In genomic region chr1:145425436-145426029, GRCh38 we compare ENCODE assay signal across 1 cellular context.
A peak's percentile ranks its signal among the peaks of the same experiment; 100 is the strongest.
TF ChIP-seq lines count a peak whose summit lies in the region.

TSS of gene NBPF20 (minus strand) at chr1:145425603. CDS start at chr1:145405272, 20,331 bp downstream.

TF ChIP-seq in K562, 482 proteins besides CTCF, POLR2A, EP300 and RAD21 (continued from another document and continues in another):
- no peak for TF ChIP-seq ZFP1 (CRISPR knock-in tag; IDR thresholded peaks at IDR 0.05)
- no peak for TF ChIP-seq CEBPB (tag; IDR thresholded peaks at IDR 0.05)
- TF ChIP-seq ZC3H8 (IDR thresholded peaks at IDR 0.05), result no peak
- TF ChIP-seq NBN (IDR thresholded peaks at IDR 0.05; ENCODE audit: low read depth), result no peak
- no peak for TF ChIP-seq KDM4B (IDR thresholded peaks at IDR 0.05; ENCODE audit: borderline replicate concordance in 2 of 2, low read depth in 1 of 2)
- TF ChIP-seq SNAPC5 (CRISPR knock-in tag; IDR thresholded peaks at IDR 0.05), result no peak
- no peak for TF ChIP-seq CBX2 (IDR thresholded peaks at IDR 0.05; ENCODE audit: insufficient read depth, low read length, poor library complexity, severe bottlenecking)
- TF ChIP-seq, protein P1, sequence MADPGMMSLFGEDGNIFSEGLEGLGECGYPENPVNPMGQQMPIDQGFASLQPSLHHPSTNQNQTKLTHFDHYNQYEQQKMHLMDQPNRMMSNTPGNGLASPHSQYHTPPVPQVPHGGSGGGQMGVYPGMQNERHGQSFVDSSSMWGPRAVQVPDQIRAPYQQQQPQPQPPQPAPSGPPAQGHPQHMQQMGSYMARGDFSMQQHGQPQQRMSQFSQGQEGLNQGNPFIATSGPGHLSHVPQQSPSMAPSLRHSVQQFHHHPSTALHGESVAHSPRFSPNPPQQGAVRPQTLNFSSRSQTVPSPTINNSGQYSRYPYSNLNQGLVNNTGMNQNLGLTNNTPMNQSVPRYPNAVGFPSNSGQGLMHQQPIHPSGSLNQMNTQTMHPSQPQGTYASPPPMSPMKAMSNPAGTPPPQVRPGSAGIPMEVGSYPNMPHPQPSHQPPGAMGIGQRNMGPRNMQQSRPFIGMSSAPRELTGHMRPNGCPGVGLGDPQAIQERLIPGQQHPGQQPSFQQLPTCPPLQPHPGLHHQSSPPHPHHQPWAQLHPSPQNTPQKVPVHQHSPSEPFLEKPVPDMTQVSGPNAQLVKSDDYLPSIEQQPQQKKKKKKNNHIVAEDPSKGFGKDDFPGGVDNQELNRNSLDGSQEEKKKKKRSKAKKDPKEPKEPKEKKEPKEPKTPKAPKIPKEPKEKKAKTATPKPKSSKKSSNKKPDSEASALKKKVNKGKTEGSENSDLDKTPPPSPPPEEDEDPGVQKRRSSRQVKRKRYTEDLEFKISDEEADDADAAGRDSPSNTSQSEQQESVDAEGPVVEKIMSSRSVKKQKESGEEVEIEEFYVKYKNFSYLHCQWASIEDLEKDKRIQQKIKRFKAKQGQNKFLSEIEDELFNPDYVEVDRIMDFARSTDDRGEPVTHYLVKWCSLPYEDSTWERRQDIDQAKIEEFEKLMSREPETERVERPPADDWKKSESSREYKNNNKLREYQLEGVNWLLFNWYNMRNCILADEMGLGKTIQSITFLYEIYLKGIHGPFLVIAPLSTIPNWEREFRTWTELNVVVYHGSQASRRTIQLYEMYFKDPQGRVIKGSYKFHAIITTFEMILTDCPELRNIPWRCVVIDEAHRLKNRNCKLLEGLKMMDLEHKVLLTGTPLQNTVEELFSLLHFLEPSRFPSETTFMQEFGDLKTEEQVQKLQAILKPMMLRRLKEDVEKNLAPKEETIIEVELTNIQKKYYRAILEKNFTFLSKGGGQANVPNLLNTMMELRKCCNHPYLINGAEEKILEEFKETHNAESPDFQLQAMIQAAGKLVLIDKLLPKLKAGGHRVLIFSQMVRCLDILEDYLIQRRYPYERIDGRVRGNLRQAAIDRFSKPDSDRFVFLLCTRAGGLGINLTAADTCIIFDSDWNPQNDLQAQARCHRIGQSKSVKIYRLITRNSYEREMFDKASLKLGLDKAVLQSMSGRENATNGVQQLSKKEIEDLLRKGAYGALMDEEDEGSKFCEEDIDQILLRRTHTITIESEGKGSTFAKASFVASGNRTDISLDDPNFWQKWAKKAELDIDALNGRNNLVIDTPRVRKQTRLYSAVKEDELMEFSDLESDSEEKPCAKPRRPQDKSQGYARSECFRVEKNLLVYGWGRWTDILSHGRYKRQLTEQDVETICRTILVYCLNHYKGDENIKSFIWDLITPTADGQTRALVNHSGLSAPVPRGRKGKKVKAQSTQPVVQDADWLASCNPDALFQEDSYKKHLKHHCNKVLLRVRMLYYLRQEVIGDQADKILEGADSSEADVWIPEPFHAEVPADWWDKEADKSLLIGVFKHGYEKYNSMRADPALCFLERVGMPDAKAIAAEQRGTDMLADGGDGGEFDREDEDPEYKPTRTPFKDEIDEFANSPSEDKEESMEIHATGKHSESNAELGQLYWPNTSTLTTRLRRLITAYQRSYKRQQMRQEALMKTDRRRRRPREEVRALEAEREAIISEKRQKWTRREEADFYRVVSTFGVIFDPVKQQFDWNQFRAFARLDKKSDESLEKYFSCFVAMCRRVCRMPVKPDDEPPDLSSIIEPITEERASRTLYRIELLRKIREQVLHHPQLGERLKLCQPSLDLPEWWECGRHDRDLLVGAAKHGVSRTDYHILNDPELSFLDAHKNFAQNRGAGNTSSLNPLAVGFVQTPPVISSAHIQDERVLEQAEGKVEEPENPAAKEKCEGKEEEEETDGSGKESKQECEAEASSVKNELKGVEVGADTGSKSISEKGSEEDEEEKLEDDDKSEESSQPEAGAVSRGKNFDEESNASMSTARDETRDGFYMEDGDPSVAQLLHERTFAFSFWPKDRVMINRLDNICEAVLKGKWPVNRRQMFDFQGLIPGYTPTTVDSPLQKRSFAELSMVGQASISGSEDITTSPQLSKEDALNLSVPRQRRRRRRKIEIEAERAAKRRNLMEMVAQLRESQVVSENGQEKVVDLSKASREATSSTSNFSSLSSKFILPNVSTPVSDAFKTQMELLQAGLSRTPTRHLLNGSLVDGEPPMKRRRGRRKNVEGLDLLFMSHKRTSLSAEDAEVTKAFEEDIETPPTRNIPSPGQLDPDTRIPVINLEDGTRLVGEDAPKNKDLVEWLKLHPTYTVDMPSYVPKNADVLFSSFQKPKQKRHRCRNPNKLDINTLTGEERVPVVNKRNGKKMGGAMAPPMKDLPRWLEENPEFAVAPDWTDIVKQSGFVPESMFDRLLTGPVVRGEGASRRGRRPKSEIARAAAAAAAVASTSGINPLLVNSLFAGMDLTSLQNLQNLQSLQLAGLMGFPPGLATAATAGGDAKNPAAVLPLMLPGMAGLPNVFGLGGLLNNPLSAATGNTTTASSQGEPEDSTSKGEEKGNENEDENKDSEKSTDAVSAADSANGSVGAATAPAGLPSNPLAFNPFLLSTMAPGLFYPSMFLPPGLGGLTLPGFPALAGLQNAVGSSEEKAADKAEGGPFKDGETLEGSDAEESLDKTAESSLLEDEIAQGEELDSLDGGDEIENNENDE (IDR thresholded peaks at IDR 0.05; ENCODE audit: low read depth, low read length), result no peak
- no peak for TF ChIP-seq ZNF717 (CRISPR knock-in tag; IDR thresholded peaks at IDR 0.05)
- TF ChIP-seq RBFOX2 (IDR thresholded peaks at IDR 0.05; ENCODE audit: low read depth, low read length), result peak; percentile 64
- TF ChIP-seq PHF20 (IDR thresholded peaks at IDR 0.05; ENCODE audit: partially characterized antibody), result peak; percentile 32
- no peak for TF ChIP-seq ZNF696 (CRISPR knock-in tag; conservative IDR thresholded peaks at IDR 0.05)
- TF ChIP-seq, protein P2, sequence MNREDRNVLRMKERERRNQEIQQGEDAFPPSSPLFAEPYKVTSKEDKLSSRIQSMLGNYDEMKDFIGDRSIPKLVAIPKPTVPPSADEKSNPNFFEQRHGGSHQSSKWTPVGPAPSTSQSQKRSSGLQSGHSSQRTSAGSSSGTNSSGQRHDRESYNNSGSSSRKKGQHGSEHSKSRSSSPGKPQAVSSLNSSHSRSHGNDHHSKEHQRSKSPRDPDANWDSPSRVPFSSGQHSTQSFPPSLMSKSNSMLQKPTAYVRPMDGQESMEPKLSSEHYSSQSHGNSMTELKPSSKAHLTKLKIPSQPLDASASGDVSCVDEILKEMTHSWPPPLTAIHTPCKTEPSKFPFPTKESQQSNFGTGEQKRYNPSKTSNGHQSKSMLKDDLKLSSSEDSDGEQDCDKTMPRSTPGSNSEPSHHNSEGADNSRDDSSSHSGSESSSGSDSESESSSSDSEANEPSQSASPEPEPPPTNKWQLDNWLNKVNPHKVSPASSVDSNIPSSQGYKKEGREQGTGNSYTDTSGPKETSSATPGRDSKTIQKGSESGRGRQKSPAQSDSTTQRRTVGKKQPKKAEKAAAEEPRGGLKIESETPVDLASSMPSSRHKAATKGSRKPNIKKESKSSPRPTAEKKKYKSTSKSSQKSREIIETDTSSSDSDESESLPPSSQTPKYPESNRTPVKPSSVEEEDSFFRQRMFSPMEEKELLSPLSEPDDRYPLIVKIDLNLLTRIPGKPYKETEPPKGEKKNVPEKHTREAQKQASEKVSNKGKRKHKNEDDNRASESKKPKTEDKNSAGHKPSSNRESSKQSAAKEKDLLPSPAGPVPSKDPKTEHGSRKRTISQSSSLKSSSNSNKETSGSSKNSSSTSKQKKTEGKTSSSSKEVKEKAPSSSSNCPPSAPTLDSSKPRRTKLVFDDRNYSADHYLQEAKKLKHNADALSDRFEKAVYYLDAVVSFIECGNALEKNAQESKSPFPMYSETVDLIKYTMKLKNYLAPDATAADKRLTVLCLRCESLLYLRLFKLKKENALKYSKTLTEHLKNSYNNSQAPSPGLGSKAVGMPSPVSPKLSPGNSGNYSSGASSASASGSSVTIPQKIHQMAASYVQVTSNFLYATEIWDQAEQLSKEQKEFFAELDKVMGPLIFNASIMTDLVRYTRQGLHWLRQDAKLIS (CRISPR knock-in tag; IDR thresholded peaks at IDR 0.05), result no peak
- TF ChIP-seq HMGN3 (IDR thresholded peaks at IDR 0.05; ENCODE audit: borderline replicate concordance, extremely low read depth, insufficient read length, low read depth, low read length), result peak; percentile 21
- no peak for TF ChIP-seq NR4A1 (CRISPR knock-in tag; IDR thresholded peaks at IDR 0.05)
- TF ChIP-seq NR4A1 (tag; IDR thresholded peaks at IDR 0.05), result no peak
- TF ChIP-seq RAD51 (IDR thresholded peaks at IDR 0.05; ENCODE audit: borderline replicate concordance, low read depth), result 0 out of 2 replicates have a peak, but pooled peaks have one; percentile 6
- TF ChIP-seq, protein P3, sequence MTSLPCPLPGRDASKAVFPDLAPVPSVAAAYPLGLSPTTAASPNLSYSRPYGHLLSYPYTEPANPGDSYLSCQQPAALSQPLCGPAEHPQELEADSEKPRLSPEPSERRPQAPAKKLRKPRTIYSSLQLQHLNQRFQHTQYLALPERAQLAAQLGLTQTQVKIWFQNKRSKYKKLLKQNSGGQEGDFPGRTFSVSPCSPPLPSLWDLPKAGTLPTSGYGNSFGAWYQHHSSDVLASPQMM (CRISPR knock-in tag; IDR thresholded peaks at IDR 0.05), result no peak
- TF ChIP-seq MCM5 (IDR thresholded peaks at IDR 0.05; ENCODE audit: low read depth), result no peak
- TF ChIP-seq SOX6 (IDR thresholded peaks at IDR 0.05), result no peak
- no peak for TF ChIP-seq KLF16 (IDR thresholded peaks at IDR 0.05)
- no peak for TF ChIP-seq HDAC1 (IDR thresholded peaks at IDR 0.05)
- TF ChIP-seq KAT7 (CRISPR knock-in tag; IDR thresholded peaks at IDR 0.05; ENCODE audit: borderline replicate concordance), result no peak
- no peak for TF ChIP-seq ZNF24 (IDR thresholded peaks at IDR 0.05)
- peak; percentile 71 for TF ChIP-seq L3MBTL2 (IDR thresholded peaks at IDR 0.05)
- TF ChIP-seq CBFA2T2 (conservative IDR thresholded peaks at IDR 0.05), result no peak
- TF ChIP-seq ETS2 (tag; IDR thresholded peaks at IDR 0.05; ENCODE audit: borderline replicate concordance, poor library complexity, severe bottlenecking), result no peak
- 0 out of 2 replicates have a peak, but pooled peaks have one; percentile 53 for TF ChIP-seq HIVEP1 (CRISPR knock-in tag; IDR thresholded peaks at IDR 0.05)
- TF ChIP-seq MTF1 (CRISPR knock-in tag; IDR thresholded peaks at IDR 0.05; ENCODE audit: borderline replicate concordance), result no peak
- TF ChIP-seq RNF2 (IDR thresholded peaks at IDR 0.05), result no peak
- TF ChIP-seq PHF21A (IDR thresholded peaks at IDR 0.05; ENCODE audit: borderline replicate concordance, low read depth), result no peak
- TF ChIP-seq ZNF551 (CRISPR knock-in tag; IDR thresholded peaks at IDR 0.05), result no peak
- TF ChIP-seq ELK3 (CRISPR knock-in tag; IDR thresholded peaks at IDR 0.05), result no peak
- TF ChIP-seq REST (CRISPR knock-in tag; IDR thresholded peaks at IDR 0.05; ENCODE audit: low read depth), result 0 out of 2 replicates have a peak, but pooled peaks have one; percentile 28
- no peak for TF ChIP-seq ATF6 (CRISPR knock-in tag; IDR thresholded peaks at IDR 0.05)
- no peak for TF ChIP-seq ZNF316 (IDR thresholded peaks at IDR 0.05)
